Comparison of ENCODE assay signal across 8 cellular contexts in genomic region chr11:131688056-131688693, GRCh38.
A peak's percentile ranks its signal among the peaks of the same experiment; 100 is the strongest.
DNase-seq lines count a peak whose midpoint lies in the region; ATAC-seq and TF ChIP-seq lines count a peak whose summit lies in the region.

No MANE protein-coding gene starts in this region.

- peak; percentile 90 for TF ChIP-seq CTCF in foreskin fibroblast (IDR thresholded peaks at IDR 0.05; ENCODE audit: low read depth, low read length)
- peak in 1 of 3 donors; percentile 39 for TF ChIP-seq CTCF in ovary (IDR thresholded peaks at IDR 0.05)

- TF ChIP-seq EP300 in ovary (IDR thresholded peaks at IDR 0.05) = no peak

- intact Hi-C loops in ovary (cut with DNase I) = no loop called here
- intact Hi-C loops in posterior vena cava (cut with DNase I) = no loop called here

- peaks cover 44% of the 10 kb centered on the region for H3K27me3 ChIP-seq in HUES6 (ENCODE audit: control insufficient read depth, insufficient read depth, low read length)
- no peaks in the 10 kb centered on the region for H3K27me3 ChIP-seq in ovary

- H3K4me1 ChIP-seq in HUES6 (ENCODE audit: control insufficient read depth, insufficient read depth, low read length) (peaks cover 11% of the 10 kb centered on the region), ovary (ENCODE audit: insufficient read depth) (no peaks in the 10 kb centered on the region)

- H3K36me3 ChIP-seq in HUES6 (ENCODE audit: control insufficient read depth, insufficient read depth, low read length) (no peaks in the 10 kb centered on the region), ovary (no peaks in the 10 kb centered on the region)

- H3K27ac ChIP-seq in HUES6 (ENCODE audit: low read depth, low read length) (no peak overlapping the region), ovary (no peak overlapping the region)

- WGBS in ovary, 3 donors = 11 to 20% (median 12%) methylated on average over 33 to 34 of the region's 34 CpGs

- H3K9me3 ChIP-seq in HUES6 (ENCODE audit: control insufficient read depth, insufficient read depth, low read depth, low read length) (no peaks in the 10 kb centered on the region), ovary (no peaks in the 10 kb centered on the region)

- H3K4me3 ChIP-seq in HUES6 (ENCODE audit: low read depth, low read length) (peak overlapping the region; percentile 42), foreskin fibroblast (ENCODE audit: low read depth in 1 of 2, low read length in 2 of 2) (peak overlapping the region; percentile 18 to 40), ovary (no peak overlapping the region)

- ATAC-seq in GM19467 (IDR thresholded peaks at IDR 0.05; ENCODE audit: unreplicated experiment) = peak; percentile 71

- no peak overlapping the region for H3K9ac ChIP-seq in HUES6 (ENCODE audit: low read length)

- TF ChIP-seq POLR2A in ovary (IDR thresholded peaks at IDR 0.05) = no peak

- peak; percentile 21 for DNase-seq in DMS153 (lab: John Stamatoyannopoulos, UW)
- DNase-seq in DMS153 treated with DMSO at 0.1 percent for 48 hours (lab: John Stamatoyannopoulos, UW; ENCODE audit: unreplicated experiment) = no peak
- DNase-seq in UCSD-AML1 (lab: John Stamatoyannopoulos, UW; ENCODE audit: unreplicated experiment) = peak; percentile 50
- peak; percentile 54 to 88 for DNase-seq in foreskin fibroblast
- DNase-seq in ovary = peak in 3 of 5 donors; percentile 23 to 56 (median 50)
- DNase-seq in posterior vena cava (ENCODE audit: low spot score) = no peak

Comparison
In these comparisons a context has a peak if more than half of its experiments do, and no peak if none do; other contexts are left out.
1. DNase-seq: peak in DMS153 (single experiment), UCSD-AML1 (single experiment), foreskin fibroblast (2 of 2) and ovary (3 of 5); none in DMS153 treated with DMSO at 0.1 percent for 48 hours (single experiment) and posterior vena cava (single experiment).